ENCODE assay signal across 1 cellular context in genomic region chr9:33676746-33677505, GRCh38.
TF ChIP-seq lines count a peak whose summit lies in the region.

No MANE protein-coding gene starts in this region.

TF ChIP-seq in H1, 55 proteins besides CTCF, POLR2A, EP300 and RAD21 (continued from another document):
- peak; percentile 41 for TF ChIP-seq KDM4A (IDR thresholded peaks at IDR 0.05; ENCODE audit: low read depth, low read length, severe bottlenecking)
- TF ChIP-seq E2F6 (IDR thresholded peaks at IDR 0.05): peak; percentile 14; the same call in 1 of the 2 replicates
- TF ChIP-seq PHF8 (conservative IDR thresholded peaks at IDR 0.05; ENCODE audit: low read depth, low read length): peak; percentile 52; the same call in 1 of the 2 replicates
- TF ChIP-seq YY1 (IDR thresholded peaks at IDR 0.05; ENCODE audit: low read depth, low read length): peak; percentile 79
- no peak for TF ChIP-seq TEAD4 (IDR thresholded peaks at IDR 0.05; ENCODE audit: low read depth, low read length)
- TF ChIP-seq TAF1 (IDR thresholded peaks at IDR 0.05; ENCODE audit: low read depth, low read length): peak; percentile 50
- peak; percentile 53 for TF ChIP-seq ASH2L (IDR thresholded peaks at IDR 0.05; ENCODE audit: low read length)
TF ChIP-seq in H1: peak in this region for 6.
